Comparison of ENCODE assay signal across 11 cellular contexts in genomic region chr7:44103566-44103940, GRCh38. TPM values are rescaled to one million over a fixed set of nuclear protein-coding genes. Genes with fewer than 3 reads are reported as not detected.
DNase-seq lines count a peak whose midpoint lies in the region; TF ChIP-seq lines count a peak whose summit lies in the region.
"Had no signal": no experiment of that assay in that cellular context is flagged by ENCODE, and none has a peak within 500 bp of the region (broad histone marks: within the 10 kb centered on the region; RNA-seq: fewer than 3 reads in every experiment).

No MANE protein-coding gene starts in this region.

- peaks cover 5 to 56% (median 33%) of the 10 kb centered on the region in 4 donors for H3K4me1 ChIP-seq in stomach

- no peak for TF ChIP-seq CTCF in stomach (IDR thresholded peaks at IDR 0.05)

- peaks cover 2% of the 10 kb centered on the region for H3K36me3 Mint-ChIP-seq in activated naive CD8-positive, alpha-beta T cell treated with anti-CD3 and anti-CD28 coated beads for 36 hours

- TF ChIP-seq EP300 in stomach (IDR thresholded peaks at IDR 0.05), result no peak

- peak; percentile 31 for DNase-seq in NCI-H146 (lab: John Stamatoyannopoulos, UW)
- DNase-seq in NCI-H146 treated with DMSO at 0.1 percent for 48 hours (lab: John Stamatoyannopoulos, UW; ENCODE audit: unreplicated experiment), result no peak
- no peak for DNase-seq in activated naive CD8-positive, alpha-beta T cell treated with anti-CD3 and anti-CD28 coated beads for 36 hours
- DNase-seq in left kidney (ENCODE audit: low read depth, low spot score), result peak; percentile 21
- DNase-seq in stomach, result no peak
- no peak for DNase-seq in A172 (ENCODE audit: low spot score)
- DNase-seq in T1000 (lab: John Stamatoyannopoulos, UW), result no peak
- DNase-seq in NCI-H1048 (lab: John Stamatoyannopoulos, UW), result no peak
- DNase-seq: cerebellar nuclear complex, NCI-H526 had no signal

- no peaks in the 10 kb centered on the region for H3K9me3 ChIP-seq in stomach

- H3K27ac Mint-ChIP-seq in activated naive CD8-positive, alpha-beta T cell treated with anti-CD3 and anti-CD28 coated beads for 36 hours, result no peak overlapping the region

- peak overlapping the region; percentile 62 for H3K4me3 Mint-ChIP-seq in activated naive CD8-positive, alpha-beta T cell treated with anti-CD3 and anti-CD28 coated beads for 36 hours

- H3K27me3 ChIP-seq in stomach, result peaks cover 0 to 41% (median 28%) of the 10 kb centered on the region in 3 donors

- peak overlapping the region in 3 of 4 donors; percentile 53 to 61 (median 54) for H3K4me3 ChIP-seq in stomach

- no peaks in the 10 kb centered on the region for H3K27me3 Mint-ChIP-seq in activated naive CD8-positive, alpha-beta T cell treated with anti-CD3 and anti-CD28 coated beads for 36 hours

- peaks cover 0 to 19% (median 15%) of the 10 kb centered on the region in 4 donors for H3K36me3 ChIP-seq in stomach

- intact Hi-C loops in stomach (cut with DNase I; ENCODE audit: low total_unique reads), result no loop called here

- no peaks in the 10 kb centered on the region for H3K9me3 Mint-ChIP-seq in activated naive CD8-positive, alpha-beta T cell treated with anti-CD3 and anti-CD28 coated beads for 36 hours

- WGBS in stomach, 5 donors, result 52 to 71% (median 56%) methylated on average over 7 to 8 of the region's 8 CpGs

- no peak for TF ChIP-seq POLR2A in stomach (IDR thresholded peaks at IDR 0.05)

- H3K27ac ChIP-seq in stomach, result peak overlapping the region; percentile 24 to 93 (median 88)
- H3K27ac ChIP-seq: 22Rv1 had no signal

- H3K4me1 Mint-ChIP-seq in activated naive CD8-positive, alpha-beta T cell treated with anti-CD3 and anti-CD28 coated beads for 36 hours, result peaks cover 17% of the 10 kb centered on the region

RNA-seq across cellular contexts. Expression of gene AEBP1, which starts 0.6 kb away (rescaled TPM):
- 10 to 100 TPM; 32.6 to 38.3 TPM for total RNA-seq in activated naive CD8-positive, alpha-beta T cell treated with anti-CD3 and anti-CD28 coated beads for 36 hours
- total RNA-seq in stomach, result 100 to 1,000 TPM in 1 of 5 donors, 10 to 100 TPM in 4; 37.3 to 179 (median 58.8) TPM
- 10 to 100 TPM; 14.6 to 36.7 (median 17.7) TPM for polyA plus RNA-seq in stomach
- 0.22 TPM in 1 of 2 replicates, not detected in the other for total RNA-seq in A172 (2014; rRNA removed; shearing (Covaris generic))

RNA-seq across cellular contexts. Expression of gene POLD2, which starts 19.8 kb away (rescaled TPM):
- 100 to 1,000 TPM; 287 to 296 TPM for total RNA-seq in activated naive CD8-positive, alpha-beta T cell treated with anti-CD3 and anti-CD28 coated beads for 36 hours
- 10 to 100 TPM; 19.8 to 91.2 (median 34.3) TPM for total RNA-seq in stomach
- 10 to 100 TPM; 77.2 to 85.4 (median 79.6) TPM for polyA plus RNA-seq in stomach
- total RNA-seq in A172 (2014; rRNA removed; shearing (Covaris generic)), result 149 and 160 TPM in 2 replicates

RNA-seq across cellular contexts. Expression of gene POLM, which starts 21.2 kb away (rescaled TPM):
- 10 to 100 TPM; 32.5 to 35.2 TPM for total RNA-seq in activated naive CD8-positive, alpha-beta T cell treated with anti-CD3 and anti-CD28 coated beads for 36 hours
- 10 to 100 TPM in 4 of 5 donors, 1 to 10 TPM in 1; 4.7 to 94.2 (median 17.8) TPM for total RNA-seq in stomach
- polyA plus RNA-seq in stomach, result 10 to 100 TPM; 10.2 to 18.6 (median 10.6) TPM
- total RNA-seq in A172 (2014; rRNA removed; shearing (Covaris generic)), result 20.3 and 24.0 TPM in 2 replicates

RNA-seq across cellular contexts. Expression of gene MYL7, which starts 37.6 kb away (rescaled TPM):
- total RNA-seq in activated naive CD8-positive, alpha-beta T cell treated with anti-CD3 and anti-CD28 coated beads for 36 hours, result not detected
- not detected for total RNA-seq in stomach
- 1 to 10 TPM in 1 of 3 donors, not detected in 2; 2.2 TPM for polyA plus RNA-seq in stomach
- not detected in 2 replicates for total RNA-seq in A172 (2014; rRNA removed; shearing (Covaris generic))

RNA-seq across cellular contexts. Expression of gene PGAM2, which starts 38.2 kb away (rescaled TPM):
- under 1 TPM; 0.34 to 0.43 TPM for total RNA-seq in activated naive CD8-positive, alpha-beta T cell treated with anti-CD3 and anti-CD28 coated beads for 36 hours
- under 1 TPM in 1 of 5 donors, not detected in 4; 0.92 TPM for total RNA-seq in stomach
- polyA plus RNA-seq in stomach, result 1 to 10 TPM; 3.1 to 5.8 (median 4.2) TPM
- total RNA-seq in A172 (2014; rRNA removed; shearing (Covaris generic)), result not detected in 2 replicates

Comparison
In these comparisons a context has a peak if more than half of its experiments do, and no peak if none do; other contexts are left out.
1. DNase-seq: peak in NCI-H146 (single experiment) and left kidney (single experiment); none in NCI-H146 treated with DMSO at 0.1 percent for 48 hours (single experiment), activated naive CD8-positive, alpha-beta T cell treated with anti-CD3 and anti-CD28 coated beads for 36 hours (single experiment), stomach (single experiment), A172 (single experiment), T1000 (single experiment) and NCI-H1048 (single experiment).
2. RNA of gene AEBP1, which starts 0.6 kb away (total RNA-seq): 37.3 to 179 TPM in stomach and 32.6 to 38.3 TPM in activated naive CD8-positive, alpha-beta T cell treated with anti-CD3 and anti-CD28 coated beads for 36 hours; 0.22 TPM in A172; every median in the first group is over 10 times any median in the second.